ENCODE assay signal across 8 cellular contexts in genomic region chr16:67349172-67349571, GRCh38. TPM values are rescaled to one million over a fixed set of nuclear protein-coding genes. Genes with fewer than 3 reads are reported as not detected.
DNase-seq lines count a peak whose midpoint lies in the region; ATAC-seq and TF ChIP-seq lines count a peak whose summit lies in the region.

No MANE protein-coding gene starts in this region.

- no peak overlapping the region for H3K4me3 ChIP-seq in cardiac fibroblast (replicated peaks in 1 of 2; ENCODE audit: low read depth in 2 of 2, low read length in 2 of 2)

- ATAC-seq in HG02588 (IDR thresholded peaks at IDR 0.05; ENCODE audit: unreplicated experiment): no peak

- peak; percentile 28 for DNase-seq in NCI-H1436 (lab: John Stamatoyannopoulos, UW)
- DNase-seq in NCI-H1436 treated with DMSO at 0.1 percent for 48 hours (lab: John Stamatoyannopoulos, UW): no peak
- DNase-seq in NCI-H1694 (lab: John Stamatoyannopoulos, UW): peak; percentile 38
- DNase-seq in cardiac fibroblast (ENCODE audit: low read depth in 2 of 2): peak; percentile 29 to 54
- peak; percentile 22 for DNase-seq in renal cortical epithelial cell (ENCODE audit: low read depth)
- DNase-seq in ureter (ENCODE audit: low spot score): no peak
- DNase-seq in G401 (ENCODE audit: low spot score): no peak

- in situ Hi-C loops in G401 (cut with HindIII; ENCODE audit: low sequenced_read_pairs): no loop called here

- peak; percentile 45 for TF ChIP-seq CTCF in cardiac fibroblast (IDR thresholded peaks at IDR 0.05; ENCODE audit: low read depth, low read length)

RNA-seq across cellular contexts. Expression of gene LRRC36, which starts 22.6 kb away (rescaled TPM):
- total RNA-seq in renal cortical epithelial cell: 1.6 TPM in 1 of 2 replicates, not detected in the other
- not detected for total RNA-seq in ureter
- total RNA-seq in G401 (2014; rRNA removed; shearing (Covaris generic)): not detected in 2 replicates

RNA-seq across cellular contexts. Expression of gene KCTD19, which starts 22.6 kb away (rescaled TPM):
- total RNA-seq in renal cortical epithelial cell (0.25 TPM in 1 of 2 replicates, not detected in the other), ureter (not detected)
- 0.37 and 0.51 TPM in 2 replicates for total RNA-seq in G401 (2014; rRNA removed; shearing (Covaris generic))

RNA-seq across cellular contexts. Expression of gene TPPP3, which starts 44.1 kb away (rescaled TPM):
- 0.10 TPM in 1 of 2 replicates, not detected in the other for total RNA-seq in renal cortical epithelial cell
- total RNA-seq in ureter: 12.5 TPM
- 1.6 and 1.8 TPM in 2 replicates for total RNA-seq in G401 (2014; rRNA removed; shearing (Covaris generic))

Comparison
In these comparisons a context has a peak if more than half of its experiments do, and no peak if none do; other contexts are left out.
1. DNase-seq: peak in NCI-H1436 (single experiment), NCI-H1694 (single experiment), cardiac fibroblast (2 of 2) and renal cortical epithelial cell (single experiment); none in NCI-H1436 treated with DMSO at 0.1 percent for 48 hours (single experiment), ureter (single experiment) and G401 (single experiment).